ENCODE assay signal across 13 cellular contexts in genomic region chr3:188403404-188403803, GRCh38.
"Had no signal": no experiment of that assay in that cellular context is flagged by ENCODE, and none has a peak within 500 bp of the region (broad histone marks: within the 10 kb centered on the region; RNA-seq: fewer than 3 reads in every experiment).

No MANE protein-coding gene starts in this region.

- ATAC-seq: gastrocnemius medialis, left ventricle myocardium superior had no signal

- FAIRE-seq: astrocyte, kidney, urothelium cell line had no signal

- H3K4me1 Mint-ChIP-seq: neural progenitor cell had no signal

- H3K9me3 ChIP-seq: gastrocnemius medialis, SJSA1, thyroid gland had no signal

- H3K9me3 Mint-ChIP-seq: neural progenitor cell had no signal

- DNase-seq: activated CD4-positive, alpha-beta T cell treated with anti-CD3 and anti-CD28 coated beads for 48 hours; gastrocnemius medialis; kidney; left ventricle myocardium superior; mesendoderm; retina; stimulated activated CD4-positive, alpha-beta T cell treated with anti-CD3 and anti-CD28 coated beads, Interleukin-15, amount 100 ng/mL, for 24 hours; stimulated activated CD4-positive, alpha-beta T cell treated with anti-CD3 and anti-CD28 coated beads, Interleukin-4, amount 100 ng/mL, for 4 hours; thyroid gland had no signal

- H3K4me3 Mint-ChIP-seq: neural progenitor cell had no signal

- H3K27ac Mint-ChIP-seq: neural progenitor cell had no signal
